In the genomic region with DNA sequence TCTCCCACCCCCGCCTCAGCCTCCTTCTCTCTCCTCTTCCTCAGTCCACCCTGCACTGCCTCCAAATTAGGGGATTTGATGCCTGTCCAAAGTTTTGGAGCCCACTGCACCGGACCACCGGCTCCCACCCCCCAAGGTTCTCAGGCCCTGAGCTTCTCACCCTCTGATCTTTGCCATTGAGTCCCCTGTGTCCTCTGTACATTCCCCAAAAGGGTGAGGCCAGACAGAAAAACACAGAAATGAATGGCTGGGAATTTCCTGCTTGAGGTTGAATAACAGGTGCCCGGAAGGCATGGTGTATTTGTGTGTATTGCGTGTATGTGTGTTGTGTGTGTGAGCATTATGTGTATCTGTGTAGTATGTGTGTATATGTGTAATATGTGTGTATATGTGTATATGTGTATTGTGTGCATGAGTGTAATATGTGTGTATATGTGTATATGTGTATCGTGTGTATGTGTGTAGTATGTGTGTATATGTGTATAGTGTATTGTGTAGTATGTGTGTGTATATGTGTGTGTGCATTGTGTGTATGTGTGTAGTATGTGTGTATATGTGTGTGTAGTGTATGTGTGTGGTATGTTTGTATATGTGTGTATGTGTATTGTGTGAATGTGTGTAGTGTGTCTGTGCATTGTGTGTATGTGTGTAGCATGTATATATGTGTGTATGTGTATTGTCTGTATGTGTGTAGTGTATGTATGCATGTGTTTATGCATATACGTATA, we compare ENCODE assay signal across 14 cellular contexts. TPM values are rescaled to one million over a fixed set of nuclear protein-coding genes. Genes with fewer than 3 reads are reported as not detected.
DNase-seq lines count a peak whose midpoint lies in the region; ATAC-seq and TF ChIP-seq lines count a peak whose summit lies in the region.
"Had no signal": no experiment of that assay in that cellular context is flagged by ENCODE, and none has a peak within 500 bp of the region (broad histone marks: within the 10 kb centered on the region; RNA-seq: fewer than 3 reads in every experiment).

No MANE protein-coding gene starts in this region.

- peak overlapping the region; percentile 41 for H3K27ac Mint-ChIP-seq in activated T-cell treated with anti-CD3 and anti-CD28 coated beads, Interleukin-2, amount 50 U/mL, for 72 hours
- H3K27ac Mint-ChIP-seq in stimulated activated naive B cell treated with anti-CD40 and anti-IgM and Interleukin-4, amounts not matched to agents 10 μg/mL and 1 μg/mL and 100 μg/mL, for 72 hours: peak overlapping the region; percentile 95
- H3K27ac Mint-ChIP-seq: activated CD8-positive, alpha-beta memory T cell treated with anti-CD3 and anti-CD28 coated beads, Interleukin-2, amount 10 ng/mL, durations not matched to agents 7 days and 5 days; nephron progenitor cell had no signal

- no peak for TF ChIP-seq CTCF in foreskin keratinocyte (conservative IDR thresholded peaks at IDR 0.05)

- H3K4me3 Mint-ChIP-seq in activated T-cell treated with anti-CD3 and anti-CD28 coated beads, Interleukin-2, amount 50 U/mL, for 72 hours: peak overlapping the region; percentile 4 to 20
- peak overlapping the region; percentile 63 to 71 for H3K4me3 Mint-ChIP-seq in stimulated activated naive B cell treated with anti-CD40 and anti-IgM and Interleukin-4, amounts not matched to agents 10 μg/mL and 1 μg/mL and 100 μg/mL, for 72 hours
- H3K4me3 Mint-ChIP-seq: activated CD8-positive, alpha-beta memory T cell treated with anti-CD3 and anti-CD28 coated beads, Interleukin-2, amount 10 ng/mL, durations not matched to agents 7 days and 5 days; nephron progenitor cell had no signal

- DNase-seq in activated T-cell treated with anti-CD3 and anti-CD28 coated beads, Interleukin-2, amount 50 U/mL, for 72 hours: peak in 1 of 2 donors; percentile 14
- DNase-seq in activated T-cell treated with anti-CD3 and anti-CD28 coated beads for 4 hours (no peak), foreskin keratinocyte (peak in 1 of 2 donors; percentile 61)
- DNase-seq in stimulated activated naive B cell treated with anti-CD40 and anti-IgM and Interleukin-4, amounts not matched to agents 10 μg/mL and 1 μg/mL and 100 μg/mL, for 72 hours: peak; percentile 74
- DNase-seq: activated CD8-positive, alpha-beta memory T cell treated with anti-CD3 and anti-CD28 coated beads, Interleukin-2, amount 10 ng/mL, durations not matched to agents 7 days and 5 days; kidney; NCI-H510A treated with DMSO at 0.1 percent for 48 hours; nephron progenitor cell had no signal

- H3K4me1 Mint-ChIP-seq in activated T-cell treated with anti-CD3 and anti-CD28 coated beads, Interleukin-2, amount 50 U/mL, for 72 hours (ENCODE audit: low read depth): peaks cover 11% of the 10 kb centered on the region
- H3K4me1 Mint-ChIP-seq in stimulated activated naive B cell treated with anti-CD40 and anti-IgM and Interleukin-4, amounts not matched to agents 10 μg/mL and 1 μg/mL and 100 μg/mL, for 72 hours: peaks cover 48 to 62% of the 10 kb centered on the region in 2 donors

- no peaks in the 10 kb centered on the region for H3K36me3 Mint-ChIP-seq in activated T-cell treated with anti-CD3 and anti-CD28 coated beads, Interleukin-2, amount 50 U/mL, for 72 hours (ENCODE audit: insufficient read depth in 2 of 2)
- no peaks in the 10 kb centered on the region for H3K36me3 Mint-ChIP-seq in stimulated activated naive B cell treated with anti-CD40 and anti-IgM and Interleukin-4, amounts not matched to agents 10 μg/mL and 1 μg/mL and 100 μg/mL, for 72 hours
- H3K36me3 Mint-ChIP-seq: activated CD8-positive, alpha-beta memory T cell treated with anti-CD3 and anti-CD28 coated beads, Interleukin-2, amount 10 ng/mL, durations not matched to agents 7 days and 5 days had no signal

- ATAC-seq in activated T-cell treated with anti-CD3 and anti-CD28 coated beads, Interleukin-2, amount 50 U/mL, for 72 hours (replicated peaks in 1 of 2): peak; percentile 46 to 78
- ATAC-seq in HG02973 (IDR thresholded peaks at IDR 0.05; ENCODE audit: unreplicated experiment) (peak; percentile 52), foreskin keratinocyte (peak; percentile 22), HG03565 (IDR thresholded peaks at IDR 0.05; ENCODE audit: unreplicated experiment) (no peak), GM18873 (IDR thresholded peaks at IDR 0.05; ENCODE audit: low FRiP score, unreplicated experiment) (no peak), HG03439 (IDR thresholded peaks at IDR 0.05; ENCODE audit: unreplicated experiment) (no peak)
- peak; percentile 80 to 83 for ATAC-seq in stimulated activated naive B cell treated with anti-CD40 and anti-IgM and Interleukin-4, amounts not matched to agents 10 μg/mL and 1 μg/mL and 100 μg/mL, for 72 hours (replicated peaks)
- ATAC-seq: activated CD8-positive, alpha-beta memory T cell treated with anti-CD3 and anti-CD28 coated beads, Interleukin-2, amount 10 ng/mL, durations not matched to agents 7 days and 5 days had no signal

- H3K27me3 ChIP-seq in foreskin keratinocyte: peaks cover 21% of the 10 kb centered on the region

- H3K27me3 Mint-ChIP-seq in activated T-cell treated with anti-CD3 and anti-CD28 coated beads, Interleukin-2, amount 50 U/mL, for 72 hours (ENCODE audit: low read depth): peaks cover 18% of the 10 kb centered on the region
- H3K27me3 Mint-ChIP-seq in stimulated activated naive B cell treated with anti-CD40 and anti-IgM and Interleukin-4, amounts not matched to agents 10 μg/mL and 1 μg/mL and 100 μg/mL, for 72 hours: peaks cover 0 to 8% of the 10 kb centered on the region in 2 donors

- no peak overlapping the region for H3K27ac ChIP-seq in foreskin keratinocyte

- H3K9me3 Mint-ChIP-seq in activated T-cell treated with anti-CD3 and anti-CD28 coated beads, Interleukin-2, amount 50 U/mL, for 72 hours: no peaks in the 10 kb centered on the region
- peaks cover 0 to 3% of the 10 kb centered on the region in 2 donors for H3K9me3 Mint-ChIP-seq in stimulated activated naive B cell treated with anti-CD40 and anti-IgM and Interleukin-4, amounts not matched to agents 10 μg/mL and 1 μg/mL and 100 μg/mL, for 72 hours
- H3K9me3 Mint-ChIP-seq: nephron progenitor cell had no signal

- peaks cover 5% of the 10 kb centered on the region for H3K4me1 ChIP-seq in foreskin keratinocyte

RNA-seq across cellular contexts. Expression of a gene that starts 16.0 kb away (rescaled TPM):
- total RNA-seq in activated T-cell treated with anti-CD3 and anti-CD28 coated beads, Interleukin-2, amount 50 U/mL, for 72 hours: 1 to 10 TPM; 1.3 to 7.4 TPM
- not detected in 2 replicates for total RNA-seq in foreskin keratinocyte
- not detected in 2 replicates for polyA plus RNA-seq in foreskin keratinocyte
- total RNA-seq: urinary bladder had no signal
- polyA plus RNA-seq: adipose tissue, urinary bladder had no signal

RNA-seq across cellular contexts. Expression of a gene that starts 16.2 kb away (rescaled TPM):
- not detected for total RNA-seq in activated T-cell treated with anti-CD3 and anti-CD28 coated beads, Interleukin-2, amount 50 U/mL, for 72 hours
- 0.54 and 0.74 TPM in 2 replicates for total RNA-seq in foreskin keratinocyte
- 0.65 and 0.80 TPM in 2 replicates for polyA plus RNA-seq in foreskin keratinocyte
- total RNA-seq: activated CD8-positive, alpha-beta memory T cell treated with anti-CD3 and anti-CD28 coated beads, Interleukin-2, amount 10 ng/mL, durations not matched to agents 7 days and 5 days had no signal

RNA-seq across cellular contexts. Expression of a gene that starts 29.9 kb away (rescaled TPM):
- total RNA-seq in activated T-cell treated with anti-CD3 and anti-CD28 coated beads, Interleukin-2, amount 50 U/mL, for 72 hours: 1 to 10 TPM; 4.6 to 8.0 TPM
- not detected in 2 replicates for total RNA-seq in foreskin keratinocyte
- not detected in 2 replicates for polyA plus RNA-seq in foreskin keratinocyte
- total RNA-seq: urinary bladder had no signal

RNA-seq across cellular contexts. Expression of a gene that starts 58.7 kb away (rescaled TPM):
- total RNA-seq in activated T-cell treated with anti-CD3 and anti-CD28 coated beads, Interleukin-2, amount 50 U/mL, for 72 hours: 10 to 100 TPM; 39.6 to 49.7 TPM
- 49.2 and 56.6 TPM in 2 replicates for total RNA-seq in foreskin keratinocyte
- 51.3 and 56.7 TPM in 2 replicates for polyA plus RNA-seq in foreskin keratinocyte

RNA-seq across cellular contexts. Expression of a gene that starts 58.8 kb away (rescaled TPM):
- 10 to 100 TPM; 31.4 to 35.2 TPM for total RNA-seq in activated T-cell treated with anti-CD3 and anti-CD28 coated beads, Interleukin-2, amount 50 U/mL, for 72 hours
- total RNA-seq in foreskin keratinocyte: 40.1 and 42.0 TPM in 2 replicates
- polyA plus RNA-seq in foreskin keratinocyte: 38.6 and 44.5 TPM in 2 replicates

Comparison
In these comparisons a context has a peak if more than half of its experiments do, and no peak if none do; other contexts are left out.
1. ATAC-seq: peak in activated T-cell treated with anti-CD3 and anti-CD28 coated beads, Interleukin-2, amount 50 U/mL, for 72 hours (2 of 2), HG02973 (single experiment), foreskin keratinocyte (single experiment) and stimulated activated naive B cell treated with anti-CD40 and anti-IgM and Interleukin-4, amounts not matched to agents 10 μg/mL and 1 μg/mL and 100 μg/mL, for 72 hours (2 of 2); none in HG03565 (single experiment), GM18873 (single experiment) and HG03439 (single experiment).